In the genomic region with DNA sequence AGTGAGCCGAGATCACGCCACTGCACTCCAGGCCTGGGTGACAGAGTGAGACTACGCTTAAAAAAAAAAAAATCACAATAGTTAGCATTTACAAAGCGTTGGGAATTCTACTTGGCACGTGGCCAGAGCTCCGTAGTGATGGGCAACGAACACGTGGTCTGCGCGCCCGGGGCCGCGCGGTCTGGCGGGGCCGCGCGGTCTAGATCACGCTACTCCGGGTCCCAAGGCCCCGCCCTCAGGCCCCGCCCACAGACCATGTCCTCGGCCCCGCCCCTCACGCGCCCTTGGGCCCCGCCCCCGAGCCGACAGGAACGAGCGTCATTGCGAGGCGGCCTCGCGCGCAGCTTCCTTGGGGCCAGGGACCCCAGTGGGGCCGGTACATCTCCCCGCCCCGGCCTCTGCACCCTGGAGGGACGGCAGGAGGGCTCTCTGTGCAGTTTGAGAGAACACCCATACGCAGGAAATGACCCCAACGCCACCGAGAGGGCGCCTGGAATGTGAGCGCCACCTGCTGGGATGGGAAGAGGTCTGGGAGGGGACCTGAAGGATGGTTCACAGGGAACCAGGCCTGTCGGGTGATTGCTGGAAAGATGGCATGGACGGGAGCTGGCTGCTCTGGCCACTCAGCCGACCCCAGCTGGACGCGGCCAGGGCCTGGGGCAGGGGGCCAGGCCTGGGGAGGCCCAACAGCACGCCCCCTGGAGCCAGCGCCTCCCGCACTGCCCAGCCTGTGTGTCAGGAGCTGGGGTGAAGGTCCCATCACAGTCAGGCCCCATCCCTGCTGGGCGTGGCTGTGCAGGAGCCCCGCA, we compare ENCODE assay signal across 1 cellular context.
TF ChIP-seq lines count a peak whose summit lies in the region.

No MANE protein-coding gene starts in this region.

TF ChIP-seq in K562, 482 proteins besides CTCF, POLR2A, EP300 and RAD21 (continued from another document and continues in another):
- TF ChIP-seq, protein P1, sequence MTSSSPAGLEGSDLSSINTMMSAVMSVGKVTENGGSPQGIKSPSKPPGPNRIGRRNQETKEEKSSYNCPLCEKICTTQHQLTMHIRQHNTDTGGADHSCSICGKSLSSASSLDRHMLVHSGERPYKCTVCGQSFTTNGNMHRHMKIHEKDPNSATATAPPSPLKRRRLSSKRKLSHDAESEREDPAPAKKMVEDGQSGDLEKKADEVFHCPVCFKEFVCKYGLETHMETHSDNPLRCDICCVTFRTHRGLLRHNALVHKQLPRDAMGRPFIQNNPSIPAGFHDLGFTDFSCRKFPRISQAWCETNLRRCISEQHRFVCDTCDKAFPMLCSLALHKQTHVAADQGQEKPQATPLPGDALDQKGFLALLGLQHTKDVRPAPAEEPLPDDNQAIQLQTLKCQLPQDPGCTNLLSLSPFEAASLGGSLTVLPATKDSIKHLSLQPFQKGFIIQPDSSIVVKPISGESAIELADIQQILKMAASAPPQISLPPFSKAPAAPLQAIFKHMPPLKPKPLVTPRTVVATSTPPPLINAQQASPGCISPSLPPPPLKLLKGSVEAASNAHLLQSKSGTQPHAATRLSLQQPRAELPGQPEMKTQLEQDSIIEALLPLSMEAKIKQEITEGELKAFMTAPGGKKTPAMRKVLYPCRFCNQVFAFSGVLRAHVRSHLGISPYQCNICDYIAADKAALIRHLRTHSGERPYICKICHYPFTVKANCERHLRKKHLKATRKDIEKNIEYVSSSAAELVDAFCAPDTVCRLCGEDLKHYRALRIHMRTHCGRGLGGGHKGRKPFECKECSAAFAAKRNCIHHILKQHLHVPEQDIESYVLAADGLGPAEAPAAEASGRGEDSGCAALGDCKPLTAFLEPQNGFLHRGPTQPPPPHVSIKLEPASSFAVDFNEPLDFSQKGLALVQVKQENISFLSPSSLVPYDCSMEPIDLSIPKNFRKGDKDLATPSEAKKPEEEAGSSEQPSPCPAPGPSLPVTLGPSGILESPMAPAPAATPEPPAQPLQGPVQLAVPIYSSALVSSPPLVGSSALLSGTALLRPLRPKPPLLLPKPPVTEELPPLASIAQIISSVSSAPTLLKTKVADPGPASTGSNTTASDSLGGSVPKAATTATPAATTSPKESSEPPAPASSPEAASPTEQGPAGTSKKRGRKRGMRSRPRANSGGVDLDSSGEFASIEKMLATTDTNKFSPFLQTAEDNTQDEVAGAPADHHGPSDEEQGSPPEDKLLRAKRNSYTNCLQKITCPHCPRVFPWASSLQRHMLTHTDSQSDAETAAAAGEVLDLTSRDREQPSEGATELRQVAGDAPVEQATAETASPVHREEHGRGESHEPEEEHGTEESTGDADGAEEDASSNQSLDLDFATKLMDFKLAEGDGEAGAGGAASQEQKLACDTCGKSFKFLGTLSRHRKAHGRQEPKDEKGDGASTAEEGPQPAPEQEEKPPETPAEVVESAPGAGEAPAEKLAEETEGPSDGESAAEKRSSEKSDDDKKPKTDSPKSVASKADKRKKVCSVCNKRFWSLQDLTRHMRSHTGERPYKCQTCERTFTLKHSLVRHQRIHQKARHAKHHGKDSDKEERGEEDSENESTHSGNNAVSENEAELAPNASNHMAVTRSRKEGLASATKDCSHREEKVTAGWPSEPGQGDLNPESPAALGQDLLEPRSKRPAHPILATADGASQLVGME (CRISPR knock-in tag; IDR thresholded peaks at IDR 0.05): peak; percentile 91
- TF ChIP-seq, protein P2, sequence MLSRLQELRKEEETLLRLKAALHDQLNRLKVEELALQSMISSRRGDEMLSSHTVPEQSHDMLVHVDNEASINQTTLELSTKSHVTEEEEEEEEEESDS (CRISPR knock-in tag; IDR thresholded peaks at IDR 0.05): no peak
- TF ChIP-seq OTX1 (CRISPR knock-in tag; IDR thresholded peaks at IDR 0.05) (0 out of 2 replicates have a peak, but pooled peaks have one; percentile 41), NR2F6 (CRISPR knock-in tag; IDR thresholded peaks at IDR 0.05) (no peak), LARP7 (IDR thresholded peaks at IDR 0.05) (no peak), MED1 (CRISPR knock-in tag; IDR thresholded peaks at IDR 0.05; ENCODE audit: borderline replicate concordance) (no peak), KLF16 (IDR thresholded peaks at IDR 0.05) (peak; percentile 46; the same call in 1 of the 2 replicates), MAFG (tag; conservative IDR thresholded peaks at IDR 0.05) (no peak), ZNF263 (CRISPR knock-in tag; IDR thresholded peaks at IDR 0.05; ENCODE audit: borderline replicate concordance) (no peak; the same call in 1 of the 2 replicates), HNRNPL (IDR thresholded peaks at IDR 0.05; ENCODE audit: low read depth, low read length) (no peak), FOXJ3 (CRISPR knock-in tag; IDR thresholded peaks at IDR 0.05) (no peak), FOXA1 (IDR thresholded peaks at IDR 0.05; ENCODE audit: borderline replicate concordance) (no peak), RBFOX2 (IDR thresholded peaks at IDR 0.05; ENCODE audit: low read depth, low read length) (peak; percentile 87), ZNF232 (CRISPR knock-in tag; IDR thresholded peaks at IDR 0.05) (no peak), DIDO1 (tag; IDR thresholded peaks at IDR 0.05; ENCODE audit: low read depth) (no peak), TEAD4 (IDR thresholded peaks at IDR 0.05; ENCODE audit: low read length) (peak; percentile 63), TEAD4 (CRISPR knock-in tag; IDR thresholded peaks at IDR 0.05; ENCODE audit: borderline replicate concordance) (peak; percentile 82), ZNF165 (CRISPR knock-in tag; IDR thresholded peaks at IDR 0.05; ENCODE audit: borderline replicate concordance) (no peak), FOXM1 (IDR thresholded peaks at IDR 0.05; ENCODE audit: low read depth) (no peak), FOXM1 (CRISPR knock-in tag; IDR thresholded peaks at IDR 0.05; ENCODE audit: low read depth) (no peak; the same call in 1 of the 2 replicates)
- TF ChIP-seq, protein P3, sequence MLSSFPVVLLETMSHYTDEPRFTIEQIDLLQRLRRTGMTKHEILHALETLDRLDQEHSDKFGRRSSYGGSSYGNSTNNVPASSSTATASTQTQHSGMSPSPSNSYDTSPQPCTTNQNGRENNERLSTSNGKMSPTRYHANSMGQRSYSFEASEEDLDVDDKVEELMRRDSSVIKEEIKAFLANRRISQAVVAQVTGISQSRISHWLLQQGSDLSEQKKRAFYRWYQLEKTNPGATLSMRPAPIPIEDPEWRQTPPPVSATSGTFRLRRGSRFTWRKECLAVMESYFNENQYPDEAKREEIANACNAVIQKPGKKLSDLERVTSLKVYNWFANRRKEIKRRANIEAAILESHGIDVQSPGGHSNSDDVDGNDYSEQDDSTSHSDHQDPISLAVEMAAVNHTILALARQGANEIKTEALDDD (IDR thresholded peaks at IDR 0.05): no peak
- TF ChIP-seq, protein P4, sequence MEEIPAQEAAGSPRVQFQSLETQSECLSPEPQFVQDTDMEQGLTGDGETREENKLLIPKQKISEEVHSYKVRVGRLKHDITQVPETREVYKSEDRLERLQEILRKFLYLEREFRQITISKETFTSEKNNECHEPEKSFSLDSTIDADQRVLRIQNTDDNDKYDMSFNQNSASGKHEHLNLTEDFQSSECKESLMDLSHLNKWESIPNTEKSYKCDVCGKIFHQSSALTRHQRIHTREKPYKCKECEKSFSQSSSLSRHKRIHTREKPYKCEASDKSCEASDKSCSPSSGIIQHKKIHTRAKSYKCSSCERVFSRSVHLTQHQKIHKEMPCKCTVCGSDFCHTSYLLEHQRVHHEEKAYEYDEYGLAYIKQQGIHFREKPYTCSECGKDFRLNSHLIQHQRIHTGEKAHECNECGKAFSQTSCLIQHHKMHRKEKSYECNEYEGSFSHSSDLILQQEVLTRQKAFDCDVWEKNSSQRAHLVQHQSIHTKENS (CRISPR knock-in tag; IDR thresholded peaks at IDR 0.05): no peak
- TF ChIP-seq, protein P5, sequence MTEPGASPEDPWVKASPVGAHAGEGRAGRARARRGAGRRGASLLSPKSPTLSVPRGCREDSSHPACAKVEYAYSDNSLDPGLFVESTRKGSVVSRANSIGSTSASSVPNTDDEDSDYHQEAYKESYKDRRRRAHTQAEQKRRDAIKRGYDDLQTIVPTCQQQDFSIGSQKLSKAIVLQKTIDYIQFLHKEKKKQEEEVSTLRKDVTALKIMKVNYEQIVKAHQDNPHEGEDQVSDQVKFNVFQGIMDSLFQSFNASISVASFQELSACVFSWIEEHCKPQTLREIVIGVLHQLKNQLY (CRISPR knock-in tag; conservative IDR thresholded peaks at IDR 0.05): no peak
- TF ChIP-seq, protein P6, sequence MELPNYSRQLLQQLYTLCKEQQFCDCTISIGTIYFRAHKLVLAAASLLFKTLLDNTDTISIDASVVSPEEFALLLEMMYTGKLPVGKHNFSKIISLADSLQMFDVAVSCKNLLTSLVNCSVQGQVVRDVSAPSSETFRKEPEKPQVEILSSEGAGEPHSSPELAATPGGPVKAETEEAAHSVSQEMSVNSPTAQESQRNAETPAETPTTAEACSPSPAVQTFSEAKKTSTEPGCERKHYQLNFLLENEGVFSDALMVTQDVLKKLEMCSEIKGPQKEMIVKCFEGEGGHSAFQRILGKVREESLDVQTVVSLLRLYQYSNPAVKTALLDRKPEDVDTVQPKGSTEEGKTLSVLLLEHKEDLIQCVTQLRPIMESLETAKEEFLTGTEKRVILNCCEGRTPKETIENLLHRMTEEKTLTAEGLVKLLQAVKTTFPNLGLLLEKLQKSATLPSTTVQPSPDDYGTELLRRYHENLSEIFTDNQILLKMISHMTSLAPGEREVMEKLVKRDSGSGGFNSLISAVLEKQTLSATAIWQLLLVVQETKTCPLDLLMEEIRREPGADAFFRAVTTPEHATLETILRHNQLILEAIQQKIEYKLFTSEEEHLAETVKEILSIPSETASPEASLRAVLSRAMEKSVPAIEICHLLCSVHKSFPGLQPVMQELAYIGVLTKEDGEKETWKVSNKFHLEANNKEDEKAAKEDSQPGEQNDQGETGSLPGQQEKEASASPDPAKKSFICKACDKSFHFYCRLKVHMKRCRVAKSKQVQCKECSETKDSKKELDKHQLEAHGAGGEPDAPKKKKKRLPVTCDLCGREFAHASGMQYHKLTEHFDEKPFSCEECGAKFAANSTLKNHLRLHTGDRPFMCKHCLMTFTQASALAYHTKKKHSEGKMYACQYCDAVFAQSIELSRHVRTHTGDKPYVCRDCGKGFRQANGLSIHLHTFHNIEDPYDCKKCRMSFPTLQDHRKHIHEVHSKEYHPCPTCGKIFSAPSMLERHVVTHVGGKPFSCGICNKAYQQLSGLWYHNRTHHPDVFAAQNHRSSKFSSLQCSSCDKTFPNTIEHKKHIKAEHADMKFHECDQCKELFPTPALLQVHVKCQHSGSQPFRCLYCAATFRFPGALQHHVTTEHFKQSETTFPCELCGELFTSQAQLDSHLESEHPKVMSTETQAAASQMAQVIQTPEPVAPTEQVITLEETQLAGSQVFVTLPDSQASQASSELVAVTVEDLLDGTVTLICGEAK (IDR thresholded peaks at IDR 0.05): 0 out of 2 replicates have a peak, but pooled peaks have one; percentile 49
- TF ChIP-seq, protein P6 (CRISPR knock-in tag; IDR thresholded peaks at IDR 0.05): no peak
- TF ChIP-seq, protein P7, sequence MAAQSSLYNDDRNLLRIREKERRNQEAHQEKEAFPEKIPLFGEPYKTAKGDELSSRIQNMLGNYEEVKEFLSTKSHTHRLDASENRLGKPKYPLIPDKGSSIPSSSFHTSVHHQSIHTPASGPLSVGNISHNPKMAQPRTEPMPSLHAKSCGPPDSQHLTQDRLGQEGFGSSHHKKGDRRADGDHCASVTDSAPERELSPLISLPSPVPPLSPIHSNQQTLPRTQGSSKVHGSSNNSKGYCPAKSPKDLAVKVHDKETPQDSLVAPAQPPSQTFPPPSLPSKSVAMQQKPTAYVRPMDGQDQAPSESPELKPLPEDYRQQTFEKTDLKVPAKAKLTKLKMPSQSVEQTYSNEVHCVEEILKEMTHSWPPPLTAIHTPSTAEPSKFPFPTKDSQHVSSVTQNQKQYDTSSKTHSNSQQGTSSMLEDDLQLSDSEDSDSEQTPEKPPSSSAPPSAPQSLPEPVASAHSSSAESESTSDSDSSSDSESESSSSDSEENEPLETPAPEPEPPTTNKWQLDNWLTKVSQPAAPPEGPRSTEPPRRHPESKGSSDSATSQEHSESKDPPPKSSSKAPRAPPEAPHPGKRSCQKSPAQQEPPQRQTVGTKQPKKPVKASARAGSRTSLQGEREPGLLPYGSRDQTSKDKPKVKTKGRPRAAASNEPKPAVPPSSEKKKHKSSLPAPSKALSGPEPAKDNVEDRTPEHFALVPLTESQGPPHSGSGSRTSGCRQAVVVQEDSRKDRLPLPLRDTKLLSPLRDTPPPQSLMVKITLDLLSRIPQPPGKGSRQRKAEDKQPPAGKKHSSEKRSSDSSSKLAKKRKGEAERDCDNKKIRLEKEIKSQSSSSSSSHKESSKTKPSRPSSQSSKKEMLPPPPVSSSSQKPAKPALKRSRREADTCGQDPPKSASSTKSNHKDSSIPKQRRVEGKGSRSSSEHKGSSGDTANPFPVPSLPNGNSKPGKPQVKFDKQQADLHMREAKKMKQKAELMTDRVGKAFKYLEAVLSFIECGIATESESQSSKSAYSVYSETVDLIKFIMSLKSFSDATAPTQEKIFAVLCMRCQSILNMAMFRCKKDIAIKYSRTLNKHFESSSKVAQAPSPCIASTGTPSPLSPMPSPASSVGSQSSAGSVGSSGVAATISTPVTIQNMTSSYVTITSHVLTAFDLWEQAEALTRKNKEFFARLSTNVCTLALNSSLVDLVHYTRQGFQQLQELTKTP (IDR thresholded peaks at IDR 0.05; ENCODE audit: low read depth in 1 of 2, partially characterized antibody in 2 of 2): no peak
